ENCODE assay signal across 9 cellular contexts in genomic region chr17:17107891-17108680, GRCh38.
DNase-seq lines count a peak whose midpoint lies in the region; ATAC-seq, FAIRE-seq and TF ChIP-seq lines count a peak whose summit lies in the region.
"Had no signal": no experiment of that assay in that cellular context is flagged by ENCODE, and none has a peak within 500 bp of the region (broad histone marks: within the 10 kb centered on the region; RNA-seq: fewer than 3 reads in every experiment).

No MANE protein-coding gene starts in this region.

- ATAC-seq in activated CD4-positive, alpha-beta T cell treated with anti-CD3 and anti-CD28 coated beads for 36 hours: peak; percentile 68
- ATAC-seq in mucosa of descending colon (peak; percentile 21), thoracic aorta (ENCODE audit: insufficient number of reproducible peaks, low FRiP score, low read depth) (no peak)

- intact Hi-C loops in activated CD4-positive, alpha-beta T cell treated with anti-CD3 and anti-CD28 coated beads for 36 hours (cut with DNase I, micrococcal nuclease): no loop called here
- intact Hi-C loops in dorsolateral prefrontal cortex (cut with DNase I): loop anchor here (2.0 to 10.0 kb wide), 6 partner anchors 34 to 107 kb away; partner anchors contain the start of gene MPRIP (in 1 of the 2)
- intact Hi-C loops in mucosa of descending colon (cut with DNase I, micrococcal nuclease): no loop called here

- FAIRE-seq in frontal cortex (lab: Jason Lieb, UNC): no peak

- H3K4me1 ChIP-seq in mucosa of descending colon (ENCODE audit: low read depth) (peaks cover 42% of the 10 kb centered on the region), thoracic aorta (ENCODE audit: control insufficient read depth in 1 of 2, low read depth in 2 of 2) (peaks cover 39 to 43% of the 10 kb centered on the region in 2 donors)

- H3K27ac ChIP-seq in dorsolateral prefrontal cortex: peak overlapping the region; percentile 5 to 91 (median 82)
- H3K27ac ChIP-seq in thoracic aorta: peak overlapping the region; percentile 22 to 52

- H3K36me3 ChIP-seq in mucosa of descending colon (ENCODE audit: low read depth): no peaks in the 10 kb centered on the region
- no peaks in the 10 kb centered on the region for H3K36me3 ChIP-seq in thoracic aorta

- TF ChIP-seq CTCF in dorsolateral prefrontal cortex (IDR thresholded peaks at IDR 0.05 in 54 of 56, conservative IDR thresholded peaks at IDR 0.05 in 2 of 56; ENCODE audit: low read depth in 1 of 56, partially characterized antibody in 56 of 56) (no peak), mucosa of descending colon (IDR thresholded peaks at IDR 0.05) (no peak), thoracic aorta (IDR thresholded peaks at IDR 0.05) (no peak)

- no peaks in the 10 kb centered on the region for H3K9me3 Mint-ChIP-seq in activated CD4-positive, alpha-beta T cell treated with anti-CD3 and anti-CD28 coated beads for 36 hours (ENCODE audit: low read depth)

- no peak overlapping the region for H3K4me3 Mint-ChIP-seq in activated CD4-positive, alpha-beta T cell treated with anti-CD3 and anti-CD28 coated beads for 36 hours

- H3K4me1 Mint-ChIP-seq in activated CD4-positive, alpha-beta T cell treated with anti-CD3 and anti-CD28 coated beads for 36 hours: peaks cover 51% of the 10 kb centered on the region

- H3K36me3 Mint-ChIP-seq in activated CD4-positive, alpha-beta T cell treated with anti-CD3 and anti-CD28 coated beads for 36 hours (ENCODE audit: low read depth): no peaks in the 10 kb centered on the region

- DNase-seq in activated CD4-positive, alpha-beta T cell treated with anti-CD3 and anti-CD28 coated beads for 36 hours: no peak
- no peak for DNase-seq in activated CD4-positive, alpha-beta T cell treated with anti-CD3 and anti-CD28 coated beads, Interleukin-2, amount 50 U/mL, for 1 hour
- DNase-seq in dorsolateral prefrontal cortex (no peak), mucosa of descending colon (peak in 2 of 3 donors; percentile 32 to 42), thoracic aorta (ENCODE audit: low spot score) (no peak), NCI-H2081 (lab: John Stamatoyannopoulos, UW) (no peak), frontal cortex (ENCODE audit: low spot score in 2 of 2) (no peak), hepatic stellate cell (ENCODE audit: low spot score) (no peak)
- DNase-seq: stimulated activated CD4-positive, alpha-beta T cell treated with anti-CD3 and anti-CD28 coated beads, Interleukin-4, amount 100 ng/mL, for 4 hours had no signal

- peak overlapping the region; percentile 56 for H3K27ac Mint-ChIP-seq in activated CD4-positive, alpha-beta T cell treated with anti-CD3 and anti-CD28 coated beads for 36 hours

- no peaks in the 10 kb centered on the region for H3K27me3 ChIP-seq in dorsolateral prefrontal cortex
- no peaks in the 10 kb centered on the region for H3K27me3 ChIP-seq in thoracic aorta (replicated peaks; ENCODE audit: insufficient read depth)

- H3K9me3 ChIP-seq in mucosa of descending colon (no peaks in the 10 kb centered on the region), thoracic aorta (no peaks in the 10 kb centered on the region)

- CTCF ChIA-PET in activated CD4-positive, alpha-beta T cell treated with anti-CD3 and anti-CD28 coated beads for 36 hours (lab: Charles Lee): interaction anchor here (1.6 kb wide), 1 partner anchor 13 kb away, joined by 5 read pairs; no protein-coding TSS in a partner anchor

- H3K4me3 ChIP-seq in dorsolateral prefrontal cortex: no peak overlapping the region
- H3K4me3 ChIP-seq in mucosa of descending colon: no peak overlapping the region
- no peak overlapping the region for H3K4me3 ChIP-seq in thoracic aorta

- POLR2A ChIA-PET in activated CD4-positive, alpha-beta T cell treated with anti-CD3 and anti-CD28 coated beads for 36 hours (lab: Charles Lee): no interaction called here

- H3K27me3 Mint-ChIP-seq in activated CD4-positive, alpha-beta T cell treated with anti-CD3 and anti-CD28 coated beads for 36 hours: no peaks in the 10 kb centered on the region

Comparison
In these comparisons a context has a peak if more than half of its experiments do, and no peak if none do; other contexts are left out.
1. DNase-seq: peak in mucosa of descending colon (2 of 3); none in activated CD4-positive, alpha-beta T cell treated with anti-CD3 and anti-CD28 coated beads for 36 hours (single experiment), activated CD4-positive, alpha-beta T cell treated with anti-CD3 and anti-CD28 coated beads, Interleukin-2, amount 50 U/mL, for 1 hour (single experiment), dorsolateral prefrontal cortex (0 of 10), thoracic aorta (single experiment), NCI-H2081 (0 of 2), frontal cortex (0 of 2) and hepatic stellate cell (single experiment).
2. intact Hi-C loops: an anchor here in dorsolateral prefrontal cortex (2.0 to 10.0 kb wide); none called in activated CD4-positive, alpha-beta T cell treated with anti-CD3 and anti-CD28 coated beads for 36 hours and mucosa of descending colon.